Comparison of ENCODE assay signal across 1 cellular context in genomic region chr1:200379940-200380588, GRCh38.
TF ChIP-seq lines count a peak whose summit lies in the region.

No MANE protein-coding gene starts in this region.

TF ChIP-seq in H1, 55 proteins besides CTCF, POLR2A, EP300 and RAD21 (continued from another document):
- no peak for TF ChIP-seq YY1 (IDR thresholded peaks at IDR 0.05; ENCODE audit: low read depth, low read length)
